Comparison of ENCODE assay signal across 28 cellular contexts in the genomic region with DNA sequence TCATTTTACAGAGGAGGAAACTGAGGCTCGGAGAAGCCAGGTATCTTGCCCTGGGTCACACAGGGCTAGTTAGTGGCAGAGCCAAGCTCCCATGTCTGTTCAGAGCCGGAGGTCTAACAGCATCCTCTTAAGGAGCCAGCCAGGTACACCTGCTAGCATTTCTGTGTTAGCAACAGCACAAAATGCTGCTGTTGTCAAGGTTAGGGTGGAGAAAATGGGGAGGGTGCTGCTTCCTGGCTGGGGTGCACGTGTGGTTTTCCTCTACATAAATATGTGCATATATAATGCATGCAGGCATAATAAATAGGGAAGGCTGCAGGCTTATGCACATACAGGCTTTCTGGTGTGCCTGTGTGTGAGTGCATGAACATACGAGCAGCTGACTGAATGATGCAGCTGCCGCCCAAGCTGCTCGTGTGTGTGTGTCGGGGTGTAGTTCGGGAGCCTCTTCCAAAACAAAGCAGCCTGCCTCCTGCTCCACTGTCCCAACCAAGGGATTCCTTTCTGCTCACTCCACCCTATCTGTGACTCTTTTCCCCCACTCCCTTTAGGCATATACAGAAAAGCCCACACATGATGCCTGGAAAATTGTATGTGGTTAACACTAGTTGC.
DNase-seq lines count a peak whose midpoint lies in the region; ATAC-seq and TF ChIP-seq lines count a peak whose summit lies in the region.
"Had no signal": no experiment of that assay in that cellular context is flagged by ENCODE, and none has a peak within 500 bp of the region (broad histone marks: within the 10 kb centered on the region; RNA-seq: fewer than 3 reads in every experiment).

No MANE protein-coding gene starts in this region.

- peaks cover 28% of the 10 kb centered on the region for H3K27me3 Mint-ChIP-seq in endodermal cell (ENCODE audit: insufficient read depth)

- H3K4me1 ChIP-seq in BLaER1 = peaks cover 21% of the 10 kb centered on the region
- peaks cover 3% of the 10 kb centered on the region; the same call in 1 of the 2 replicates for H3K4me1 ChIP-seq in SJCRH30
- no peaks in the 10 kb centered on the region for H3K4me1 ChIP-seq in endodermal cell (ENCODE audit: control insufficient read depth, insufficient read depth, low read length)
- H3K4me1 ChIP-seq in sigmoid colon = no peaks in the 10 kb centered on the region
- H3K4me1 ChIP-seq: body of pancreas, foreskin keratinocyte had no signal

- H3K36me3 ChIP-seq in BLaER1 (no peaks in the 10 kb centered on the region), SJCRH30 (no peaks in the 10 kb centered on the region), endodermal cell (ENCODE audit: control insufficient read depth, insufficient read depth, low read length) (no peaks in the 10 kb centered on the region), sigmoid colon (no peaks in the 10 kb centered on the region)
- H3K36me3 ChIP-seq: ovary, spleen, suprapubic skin had no signal

- no peak overlapping the region for H3K9ac ChIP-seq in BLaER1
- H3K9ac ChIP-seq in endodermal cell (ENCODE audit: extremely low read depth, low read length, poor library complexity, severe bottlenecking) = no peak overlapping the region

- H3K27me3 ChIP-seq in BLaER1 = no peaks in the 10 kb centered on the region
- H3K27me3 ChIP-seq in SJCRH30 = peaks cover 28% of the 10 kb centered on the region
- H3K27me3 ChIP-seq in endodermal cell (ENCODE audit: control insufficient read depth, insufficient read depth, low read length, poor library complexity, severe bottlenecking) = no peaks in the 10 kb centered on the region
- H3K27me3 ChIP-seq in sigmoid colon = peaks cover 9 to 58% (median 38%) of the 10 kb centered on the region in 3 donors
- H3K27me3 ChIP-seq: ovary had no signal

- H3K9me3 ChIP-seq in BLaER1 = no peaks in the 10 kb centered on the region
- H3K9me3 ChIP-seq in SJCRH30 (replicated peaks) = no peaks in the 10 kb centered on the region
- H3K9me3 ChIP-seq in endodermal cell (ENCODE audit: control insufficient read depth, low read length) = no peaks in the 10 kb centered on the region
- H3K9me3 ChIP-seq in sigmoid colon = no peaks in the 10 kb centered on the region
- H3K9me3 ChIP-seq: body of pancreas, ovary, spleen, suprapubic skin had no signal

- in situ Hi-C loops in GM13977 (cut with MboI; ENCODE audit: low pct_unique_long_range_greater_than_20kb, low sequenced_read_pairs, unreplicated experiment) = no loop called here
- in situ Hi-C loops in ACHN (cut with HindIII; ENCODE audit: low pct_ligation_motif_present, low pct_unique_long_range_greater_than_20kb, low sequenced_read_pairs) = no loop called here

- TF ChIP-seq CTCF in endodermal cell (conservative IDR thresholded peaks at IDR 0.05) (no peak), sigmoid colon (IDR thresholded peaks at IDR 0.05) (no peak), GM13977 (IDR thresholded peaks at IDR 0.05; ENCODE audit: extremely low read depth, insufficient read depth, missing control alignments) (no peak)

- H4K20me1 ChIP-seq in BLaER1 = no peaks in the 10 kb centered on the region

- peaks cover 14% of the 10 kb centered on the region for H3K4me1 Mint-ChIP-seq in endodermal cell

- H3K27ac ChIP-seq in BLaER1 (no peak overlapping the region), SJCRH30 (no peak overlapping the region), endodermal cell (ENCODE audit: low read depth, low read length) (peak overlapping the region; percentile 38), sigmoid colon (no peak overlapping the region)
- H3K27ac ChIP-seq: body of pancreas, foreskin keratinocyte, hepatocyte, suprapubic skin had no signal

- no peak for TF ChIP-seq EP300 in sigmoid colon (IDR thresholded peaks at IDR 0.05)

- no peak overlapping the region for H3K4me3 Mint-ChIP-seq in endodermal cell
- H3K4me3 Mint-ChIP-seq: CD8-positive, alpha-beta T cell; naive B cell; stimulated activated effector memory CD8-positive, alpha-beta T cell treated with anti-CD3 and anti-CD28 coated beads, Interleukin-12 subunit alpha, Interleukin-12 subunit beta, amount 100 ng/mL, for 72 hours; T-helper 1 cell treated with Interleukin-12 subunit alpha and Interleukin-12 subunit beta and Interleukin-4 antibody, amounts not matched to agents 30 μg/mL and 1 μg/mL, for 36 hours had no signal

- peak overlapping the region; percentile 16; the same call in 1 of the 2 replicates for H3K4me2 ChIP-seq in BLaER1
- H3K4me2 ChIP-seq: hepatocyte had no signal

- H3K9me3 Mint-ChIP-seq in endodermal cell = no peaks in the 10 kb centered on the region
- H3K9me3 Mint-ChIP-seq: CD8-positive, alpha-beta T cell; stimulated activated effector memory CD8-positive, alpha-beta T cell treated with anti-CD3 and anti-CD28 coated beads, Interleukin-12 subunit alpha, Interleukin-12 subunit beta, amount 100 ng/mL, for 72 hours; T-helper 1 cell treated with Interleukin-12 subunit alpha and Interleukin-12 subunit beta and Interleukin-4 antibody, amounts not matched to agents 30 μg/mL and 1 μg/mL, for 36 hours had no signal

- H3K4me3 ChIP-seq in BLaER1 (no peak overlapping the region), SJCRH30 (no peak overlapping the region), endodermal cell (ENCODE audit: low read length) (no peak overlapping the region), sigmoid colon (no peak overlapping the region)
- H3K4me3 ChIP-seq: body of pancreas, hepatocyte, ovary, spleen, suprapubic skin had no signal

- peak; percentile 79 for DNase-seq in DMS 273 (lab: John Stamatoyannopoulos, UW; ENCODE audit: unreplicated experiment)
- DNase-seq in SJCRH30 = peak; percentile 42 to 54
- DNase-seq in endodermal cell = no peak
- DNase-seq in sigmoid colon = no peak
- DNase-seq in GM13977 (ENCODE audit: low spot score) = no peak
- DNase-seq in ACHN = no peak
- DNase-seq: activated gamma-delta T cell; body of pancreas; CD8-positive, alpha-beta T cell; effector CD8-positive, alpha-beta T cell; foreskin keratinocyte; KG1; naive B cell; NCI-H1436 treated with DMSO at 0.1 percent for 48 hours; NCI-H226; ovary; retina; SIG-M5; spleen; stimulated activated CD4-positive, alpha-beta T cell treated with anti-CD3 and anti-CD28 coated beads, Interleukin-2, amount 100 ng/mL, for 48 hours had no signal

- 81 to 100% methylated on average over 5 to 8 of the region's 8 CpGs for WGBS in endodermal cell (ENCODE audit: insufficient coverage in 1 of 2, insufficient read length in 1 of 2), 2 experiments
- 45 to 51% methylated on average over 8 of the region's 8 CpGs for WGBS in sigmoid colon, 2 donors

- ATAC-seq in HG03571 (IDR thresholded peaks at IDR 0.05; ENCODE audit: unreplicated experiment) = no peak
- ATAC-seq: body of pancreas; CD8-positive, alpha-beta T cell; foreskin keratinocyte; left lobe of liver; Panc1 had no signal

- no peaks in the 10 kb centered on the region for H3K36me3 Mint-ChIP-seq in endodermal cell (ENCODE audit: low read depth)
- H3K36me3 Mint-ChIP-seq: CD8-positive, alpha-beta T cell; naive B cell; stimulated activated effector memory CD8-positive, alpha-beta T cell treated with anti-CD3 and anti-CD28 coated beads, Interleukin-12 subunit alpha, Interleukin-12 subunit beta, amount 100 ng/mL, for 72 hours had no signal

- intact Hi-C loops in sigmoid colon (cut with DNase I) = no loop called here

- H3K27ac Mint-ChIP-seq in endodermal cell = no peak overlapping the region
- H3K27ac Mint-ChIP-seq: CD8-positive, alpha-beta T cell; naive B cell; stimulated activated effector memory CD8-positive, alpha-beta T cell treated with anti-CD3 and anti-CD28 coated beads, Interleukin-12 subunit alpha, Interleukin-12 subunit beta, amount 100 ng/mL, for 72 hours; T-helper 1 cell treated with Interleukin-12 subunit alpha and Interleukin-12 subunit beta and Interleukin-4 antibody, amounts not matched to agents 30 μg/mL and 1 μg/mL, for 36 hours had no signal

- TF ChIP-seq POLR2A in sigmoid colon (IDR thresholded peaks at IDR 0.05) = no peak

Comparison
In these comparisons a context has a peak if more than half of its experiments do, and no peak if none do; other contexts are left out.
1. DNase-seq: peak in DMS 273 (single experiment) and SJCRH30 (2 of 2); none in endodermal cell (single experiment), sigmoid colon (single experiment), GM13977 (single experiment) and ACHN (single experiment).